ENCODE assay signal across 1 cellular context in the genomic region with DNA sequence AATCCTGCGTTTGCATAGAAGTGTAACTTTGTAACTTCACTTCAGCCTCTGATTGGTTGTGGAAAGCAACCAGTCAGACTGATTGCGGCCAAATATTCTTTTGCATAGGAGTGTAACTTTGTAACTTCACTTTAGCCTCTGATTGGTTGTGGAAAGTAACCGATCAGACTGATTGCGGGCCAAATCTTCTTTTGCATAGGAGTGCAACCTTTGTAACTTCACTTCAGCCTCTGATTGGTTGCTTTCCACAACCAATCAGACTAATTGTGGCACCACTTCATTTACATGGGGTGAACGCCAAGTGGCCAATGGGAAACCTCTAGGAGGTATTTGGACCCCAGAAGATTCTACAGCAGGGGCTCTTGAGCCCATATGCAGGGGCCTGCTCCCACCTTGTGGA.
A peak's percentile ranks its signal among the peaks of the same experiment; 100 is the strongest.
TF ChIP-seq lines count a peak whose summit lies in the region.

No MANE protein-coding gene starts in this region.

TF ChIP-seq in HepG2, 621 proteins besides CTCF, POLR2A, EP300 and RAD21:
- TF ChIP-seq PHF21A (CRISPR knock-in tag; IDR thresholded peaks at IDR 0.05) (no peak), GABPA (IDR thresholded peaks at IDR 0.05; ENCODE audit: low read depth, low read length) (no peak), GABPA (CRISPR knock-in tag; IDR thresholded peaks at IDR 0.05; ENCODE audit: low read depth) (no peak), EEA1 (CRISPR knock-in tag; IDR thresholded peaks at IDR 0.05; ENCODE audit: borderline replicate concordance) (no peak), STAT5B (CRISPR knock-in tag; IDR thresholded peaks at IDR 0.05) (no peak), SIX4 (CRISPR knock-in tag; IDR thresholded peaks at IDR 0.05) (no peak), SMAD9 (CRISPR knock-in tag; IDR thresholded peaks at IDR 0.05) (no peak), ZNF3 (CRISPR knock-in tag; IDR thresholded peaks at IDR 0.05) (no peak), NFAT5 (CRISPR knock-in tag; IDR thresholded peaks at IDR 0.05) (no peak), ARNT2 (CRISPR knock-in tag; IDR thresholded peaks at IDR 0.05; ENCODE audit: low read depth) (no peak), HOXA3 (CRISPR knock-in tag; IDR thresholded peaks at IDR 0.05) (no peak), NFYB (CRISPR knock-in tag; IDR thresholded peaks at IDR 0.05) (peak; percentile 54), ZNF234 (CRISPR knock-in tag; conservative IDR thresholded peaks at IDR 0.05) (no peak), GABPB1 (CRISPR knock-in tag; IDR thresholded peaks at IDR 0.05) (no peak), NFYC (CRISPR knock-in tag; IDR thresholded peaks at IDR 0.05) (peak; percentile 54; the same call in 1 of the 2 replicates)
- TF ChIP-seq, protein P1, sequence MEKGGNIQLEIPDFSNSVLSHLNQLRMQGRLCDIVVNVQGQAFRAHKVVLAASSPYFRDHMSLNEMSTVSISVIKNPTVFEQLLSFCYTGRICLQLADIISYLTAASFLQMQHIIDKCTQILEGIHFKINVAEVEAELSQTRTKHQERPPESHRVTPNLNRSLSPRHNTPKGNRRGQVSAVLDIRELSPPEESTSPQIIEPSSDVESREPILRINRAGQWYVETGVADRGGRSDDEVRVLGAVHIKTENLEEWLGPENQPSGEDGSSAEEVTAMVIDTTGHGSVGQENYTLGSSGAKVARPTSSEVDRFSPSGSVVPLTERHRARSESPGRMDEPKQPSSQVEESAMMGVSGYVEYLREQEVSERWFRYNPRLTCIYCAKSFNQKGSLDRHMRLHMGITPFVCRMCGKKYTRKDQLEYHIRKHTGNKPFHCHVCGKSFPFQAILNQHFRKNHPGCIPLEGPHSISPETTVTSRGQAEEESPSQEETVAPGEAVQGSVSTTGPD (CRISPR knock-in tag; IDR thresholded peaks at IDR 0.05) = no peak
